22 cellular contexts compared by ENCODE assay signal in genomic region chr7:55296070-55296469, GRCh38.
DNase-seq lines count a peak whose midpoint lies in the region; ATAC-seq, FAIRE-seq and TF ChIP-seq lines count a peak whose summit lies in the region.
"Had no signal": no experiment of that assay in that cellular context is flagged by ENCODE, and none has a peak within 500 bp of the region (broad histone marks: within the 10 kb centered on the region; RNA-seq: fewer than 3 reads in every experiment).

No MANE protein-coding gene starts in this region.

- no peak for TF ChIP-seq RAD21 in H1 (IDR thresholded peaks at IDR 0.05 in 1 of 2, conservative IDR thresholded peaks at IDR 0.05 in 1 of 2; ENCODE audit: low read depth in 2 of 2, low read length in 2 of 2)

- peaks cover 3 to 7% (median 6%) of the 10 kb centered on the region in 4 experiments; a peak in 5 of 7 replicates for H3K4me1 ChIP-seq in H1 (replicated peaks in 1 of 4; ENCODE audit: control insufficient read depth in 3 of 4, insufficient read depth in 4 of 4, low read length in 3 of 4)
- H3K4me1 ChIP-seq: A549, Caco-2 had no signal

- CTCF ChIA-PET in H1 (lab: Charles Lee; ENCODE audit: partially characterized antibody), result interaction anchor here (0.9 to 1.5 kb wide), 3 partner anchors 8 to 70 kb away, joined by 3 read pairs; no protein-coding TSS in a partner anchor

- H3K4me3 ChIP-seq in H1 (ENCODE audit: extremely low read depth in 1 of 4, insufficient read depth in 2 of 4, low read depth in 3 of 4, low read length in 4 of 4), result no peak overlapping the region
- H3K4me3 ChIP-seq: A549 had no signal

- no peak for TF ChIP-seq CTCF in H1 (IDR thresholded peaks at IDR 0.05; ENCODE audit: control extremely low read depth in 1 of 3, insufficient read depth in 1 of 3, low read depth in 1 of 3, low read length in 3 of 3)

- H3K79me1 ChIP-seq in H1 (ENCODE audit: low read depth, low read length), result no peaks in the 10 kb centered on the region

- H3K56ac ChIP-seq in H1 (replicated peaks; ENCODE audit: insufficient read length, low read depth, low read length), result no peak overlapping the region

- H2BK120ac ChIP-seq in H1 (replicated peaks; ENCODE audit: low read depth, low read length), result no peak overlapping the region

- FAIRE-seq in H1 (lab: Jason Lieb, UNC), result no peak
- FAIRE-seq: A549, H54 had no signal

- no peak overlapping the region for H3K9ac ChIP-seq in H1 (replicated peaks in 1 of 4; ENCODE audit: extremely low read depth in 1 of 4, low read depth in 3 of 4, low read length in 3 of 4)

- H2BK15ac ChIP-seq in H1 (ENCODE audit: low read length), result 0 out of 2 replicates have a peak overlapping the region, but pooled peaks have one; percentile 61

- H4K91ac ChIP-seq in H1 (replicated peaks; ENCODE audit: insufficient read length, low read length), result no peak overlapping the region

- no peak overlapping the region for H2BK12ac ChIP-seq in H1 (ENCODE audit: low read depth, low read length)

- H3K23me2 ChIP-seq in H1 (ENCODE audit: low read depth, low read length), result no peaks in the 10 kb centered on the region; the same call in 1 of the 2 replicates

- H3K9me3 ChIP-seq in H1 (ENCODE audit: insufficient read depth in 2 of 2, low read depth in 1 of 2, low read length in 1 of 2), result no peaks in the 10 kb centered on the region
- H3K9me3 ChIP-seq: A549, Caco-2 had no signal

- H3K27ac ChIP-seq in H1 (ENCODE audit: low read depth, low read length), result no peak overlapping the region
- H3K27ac ChIP-seq: 22Rv1, A549, C4-2B, HL-60 had no signal

- POLR2A ChIA-PET in H1 (lab: Charles Lee; ENCODE audit: partially characterized antibody), result no interaction called here

- H2AK5ac ChIP-seq in H1 (ENCODE audit: low read depth, low read length), result no peak overlapping the region

- no peaks in the 10 kb centered on the region for H4K20me1 ChIP-seq in H1 (replicated peaks in 1 of 2; ENCODE audit: control insufficient read depth in 1 of 2, insufficient read depth in 2 of 2, low read length in 2 of 2)

- H3K27me3 ChIP-seq in H1 (replicated peaks in 1 of 4; ENCODE audit: control insufficient read depth in 3 of 4, extremely low read depth in 1 of 4, insufficient read depth in 3 of 4, low read length in 3 of 4), result no peaks in the 10 kb centered on the region

- no peak overlapping the region for H3K14ac ChIP-seq in H1 (ENCODE audit: insufficient read length)

- H3K23ac ChIP-seq in H1 (ENCODE audit: insufficient read length), result no peak overlapping the region

- no peak overlapping the region for H3K4ac ChIP-seq in H1 (replicated peaks; ENCODE audit: insufficient read length, low read depth, low read length)

- H2AFZ ChIP-seq in H1 (ENCODE audit: low read length), result no peak overlapping the region

- no peak overlapping the region; the same call in 1 of the 2 replicates for H3K18ac ChIP-seq in H1 (ENCODE audit: extremely low read depth, low read length)

- WGBS in H1 (ENCODE audit: extremely low coverage in 1 of 2, insufficient coverage in 1 of 2, insufficient read length in 1 of 2, insufficient replicate concordance in 2 of 2, low coverage in 1 of 2, low lambda C conversion rate in 2 of 2, missing lambda C conversion rate in 1 of 2), 2 experiments, result 94% methylated on average over 6 of the region's 6 CpGs; no CpG with 5 or more reads in 1 of the 2 experiments

- TF ChIP-seq POLR2A in H1 (IDR thresholded peaks at IDR 0.05; ENCODE audit: control extremely low read depth in 1 of 2, low read depth in 2 of 2, low read length in 2 of 2), result no peak

- no peak overlapping the region for H4K5ac ChIP-seq in H1 (ENCODE audit: insufficient read length, low read depth, low read length)

- H3K4me2 ChIP-seq in H1 (ENCODE audit: insufficient read depth in 1 of 2, low read depth in 2 of 2, low read length in 2 of 2), result no peak overlapping the region
- H3K4me2 ChIP-seq: A549 had no signal

- no peaks in the 10 kb centered on the region for H3K36me3 ChIP-seq in H1 (ENCODE audit: control insufficient read depth in 2 of 4, insufficient read depth in 4 of 4, low read length in 3 of 4)

- no peak for ATAC-seq in HG03520 (IDR thresholded peaks at IDR 0.05; ENCODE audit: unreplicated experiment)
- ATAC-seq: A549, HCT116 had no signal

- DNase-seq in NCI-H1436 (lab: John Stamatoyannopoulos, UW) (peak; percentile 21), NCI-H1436 treated with DMSO at 0.1 percent for 48 hours (lab: John Stamatoyannopoulos, UW) (no peak), NCI-H69 (lab: John Stamatoyannopoulos, UW) (peak; percentile 18), H1 (ENCODE audit: low read depth in 1 of 2, low spot score in 2 of 2) (no peak), GM19240 (ENCODE audit: insufficient read length, low spot score) (no peak), NCI-H146 treated with DMSO at 0.1 percent for 48 hours (lab: John Stamatoyannopoulos, UW; ENCODE audit: unreplicated experiment) (no peak)
- DNase-seq: AML-193; Caco-2; CD4-positive, alpha-beta T cell; DMS153; DMS79; GF-D8; HFFc6; Karpas-422; KBM-7 had no signal

- no peak overlapping the region; the same call in 1 of the 2 replicates for H4K8ac ChIP-seq in H1 (ENCODE audit: extremely low read depth, insufficient read depth, low read length)

- H2BK20ac ChIP-seq in H1 (ENCODE audit: low read length), result no peak overlapping the region

- no peaks in the 10 kb centered on the region for H3K79me2 ChIP-seq in H1 (ENCODE audit: control insufficient read depth in 1 of 2, insufficient read depth in 2 of 2, low read length in 2 of 2)

- no peak for TF ChIP-seq EP300 in H1 (IDR thresholded peaks at IDR 0.05; ENCODE audit: borderline replicate concordance in 1 of 2, low read depth in 2 of 2, low read length in 2 of 2)

- H2BK5ac ChIP-seq in H1 (ENCODE audit: low read depth, low read length), result no peak overlapping the region

TF ChIP-seq in H1, 55 proteins besides CTCF, POLR2A, EP300 and RAD21:
- TF ChIP-seq MAFK (IDR thresholded peaks at IDR 0.05; ENCODE audit: low read depth, low read length) (no peak), BCL11A (IDR thresholded peaks at IDR 0.05; ENCODE audit: low read depth in 2 of 2, low read length in 2 of 2) (no peak), BACH1 (IDR thresholded peaks at IDR 0.05; ENCODE audit: low read length) (no peak), KDM5A (IDR thresholded peaks at IDR 0.05; ENCODE audit: low read length) (no peak), TAF1 (IDR thresholded peaks at IDR 0.05; ENCODE audit: low read depth, low read length) (no peak), ASH2L (IDR thresholded peaks at IDR 0.05; ENCODE audit: low read length) (no peak), CTBP2 (IDR thresholded peaks at IDR 0.05; ENCODE audit: borderline replicate concordance, insufficient read depth, insufficient read length, low read length) (no peak), NANOG (IDR thresholded peaks at IDR 0.05; ENCODE audit: insufficient read depth, low read depth, low read length, poor library complexity, severe bottlenecking) (no peak)

Comparison
In these comparisons a context has a peak if more than half of its experiments do, and no peak if none do; other contexts are left out.
1. DNase-seq: peak in NCI-H1436 (single experiment) and NCI-H69 (single experiment); none in NCI-H1436 treated with DMSO at 0.1 percent for 48 hours (single experiment), H1 (0 of 2), GM19240 (single experiment) and NCI-H146 treated with DMSO at 0.1 percent for 48 hours (single experiment).